In genomic region chr19:17073869-17074627, GRCh38 we compare ENCODE assay signal across 8 cellular contexts. TPM values are rescaled to one million over a fixed set of nuclear protein-coding genes. Genes with fewer than 3 reads are reported as not detected.
DNase-seq lines count a peak whose midpoint lies in the region; ATAC-seq, FAIRE-seq and TF ChIP-seq lines count a peak whose summit lies in the region.

No MANE protein-coding gene starts in this region.

- peaks cover 47% of the 10 kb centered on the region for H3K79me2 ChIP-seq in mesendoderm (ENCODE audit: control insufficient read depth, insufficient read depth, low read length)

- no peak overlapping the region for H2BK15ac ChIP-seq in mesendoderm (replicated peaks; ENCODE audit: low read depth)

- H3K79me1 ChIP-seq in mesendoderm (ENCODE audit: low read length): peaks cover 28% of the 10 kb centered on the region

- no peak for DNase-seq in GM12891 (ENCODE audit: insufficient read length, low spot score)
- peak; percentile 26 for DNase-seq in NCI-H1105 (lab: John Stamatoyannopoulos, UW)
- no peak for DNase-seq in astrocyte of the cerebellum (ENCODE audit: low read depth)
- peak; percentile 66 for DNase-seq in mesendoderm
- no peak for DNase-seq in RCC 7860 (ENCODE audit: low spot score)
- no peak for DNase-seq in putamen (ENCODE audit: low spot score)

- no peak overlapping the region for H3K27ac ChIP-seq in mesendoderm (ENCODE audit: low read depth, low read length)

- in situ Hi-C loops in astrocyte of the cerebellum (cut with HindIII; ENCODE audit: low sequenced_read_pairs): no loop called here

- peak overlapping the region; percentile 72 for H3K4me3 ChIP-seq in astrocyte of the cerebellum (ENCODE audit: low read depth, low read length)
- H3K4me3 ChIP-seq in mesendoderm (ENCODE audit: low read length): peak overlapping the region; percentile 56

- no peak overlapping the region for H3K4ac ChIP-seq in mesendoderm (ENCODE audit: low read depth, low read length)

- H4K8ac ChIP-seq in mesendoderm (ENCODE audit: low read depth, low read length): no peak overlapping the region

- no peak for TF ChIP-seq POLR2A in GM12891 (IDR thresholded peaks at IDR 0.05; ENCODE audit: low read depth, low read length)

- H2AK5ac ChIP-seq in mesendoderm (ENCODE audit: low read length): no peak overlapping the region

- H3K36me3 ChIP-seq in mesendoderm (ENCODE audit: control insufficient read depth, insufficient read depth, low read length): peaks cover 4% of the 10 kb centered on the region

- TF ChIP-seq CTCF in astrocyte of the cerebellum (IDR thresholded peaks at IDR 0.05; ENCODE audit: low read depth, low read length, missing control alignments): no peak

- no peak overlapping the region for H3K23ac ChIP-seq in mesendoderm (ENCODE audit: low read length)

- no peak for FAIRE-seq in GM12891 (lab: Jason Lieb, UNC)
- no peak for FAIRE-seq in RCC 7860 (lab: Jason Lieb, UNC)

- WGBS in mesendoderm (ENCODE audit: extremely low coverage, insufficient coverage, low lambda C conversion rate): no CpG with 5 or more reads among the region's 18 CpGs

- H3K4me2 ChIP-seq in mesendoderm (ENCODE audit: low read length): peak overlapping the region; percentile 93

- no peak overlapping the region for H2BK120ac ChIP-seq in mesendoderm (ENCODE audit: low read depth, low read length)

- ATAC-seq in GM19035 (IDR thresholded peaks at IDR 0.05; ENCODE audit: unreplicated experiment) (no peak), GM21576 (IDR thresholded peaks at IDR 0.05; ENCODE audit: unreplicated experiment) (no peak)

- H3K27me3 ChIP-seq in mesendoderm (ENCODE audit: insufficient read depth, low read length, poor library complexity): no peaks in the 10 kb centered on the region

- peak overlapping the region; percentile 76 for H3K9ac ChIP-seq in mesendoderm (ENCODE audit: low read length)

- H2BK5ac ChIP-seq in mesendoderm (ENCODE audit: low read length): no peak overlapping the region

- H3K56ac ChIP-seq in mesendoderm (ENCODE audit: low read length): peak overlapping the region; percentile 88

- no peak overlapping the region for H3K18ac ChIP-seq in mesendoderm (ENCODE audit: low read length)

- H4K5ac ChIP-seq in mesendoderm (ENCODE audit: low read length): no peak overlapping the region

- peaks cover 5% of the 10 kb centered on the region for H3K4me1 ChIP-seq in mesendoderm (ENCODE audit: control insufficient read depth, low read depth, low read length)

TF ChIP-seq in GM12891, 5 proteins besides CTCF, POLR2A, EP300 and RAD21:
- TF ChIP-seq SPI1 (IDR thresholded peaks at IDR 0.05; ENCODE audit: low read depth, low read length): no peak
- peak; percentile 55; the same call in 1 of the 2 replicates for TF ChIP-seq POLR2AphosphoS5 (IDR thresholded peaks at IDR 0.05; ENCODE audit: low read depth, low read length)
TF ChIP-seq in GM12891: peak in this region for 1.

RNA-seq across cellular contexts. Expression of gene HAUS8, which starts 1.2 kb away (rescaled TPM):
- 23.1 TPM for polyA plus RNA-seq in GM12891 (2012; ENCODE audit: low read depth, missing spikeins)
- 24.9 TPM for polyA plus RNA-seq in mesendoderm (2013, experiment 1 of 2)
- polyA plus RNA-seq in mesendoderm (2013, experiment 2 of 2): 24.3 TPM

RNA-seq across cellular contexts. Expression of gene MYO9B, which starts 1.5 kb away (rescaled TPM):
- 134 TPM for polyA plus RNA-seq in GM12891 (2012; ENCODE audit: low read depth, missing spikeins)
- 28.8 TPM for polyA plus RNA-seq in mesendoderm (2013, experiment 1 of 2)
- polyA plus RNA-seq in mesendoderm (2013, experiment 2 of 2): 29.1 TPM

RNA-seq across cellular contexts. Expression of gene CPAMD8, which starts 47.4 kb away (rescaled TPM):
- polyA plus RNA-seq in GM12891 (2012; ENCODE audit: low read depth, missing spikeins): 0.35 TPM
- polyA plus RNA-seq in mesendoderm (2013, experiment 1 of 2): 2.1 TPM
- 2.3 TPM for polyA plus RNA-seq in mesendoderm (2013, experiment 2 of 2)

Comparison
In these comparisons a context has a peak if more than half of its experiments do, and no peak if none do; other contexts are left out.
1. DNase-seq: peak in NCI-H1105 (single experiment) and mesendoderm (single experiment); none in GM12891 (single experiment), astrocyte of the cerebellum (single experiment), RCC 7860 (single experiment) and putamen (single experiment).